ENCODE assay signal across 3 cellular contexts in the genomic region with DNA sequence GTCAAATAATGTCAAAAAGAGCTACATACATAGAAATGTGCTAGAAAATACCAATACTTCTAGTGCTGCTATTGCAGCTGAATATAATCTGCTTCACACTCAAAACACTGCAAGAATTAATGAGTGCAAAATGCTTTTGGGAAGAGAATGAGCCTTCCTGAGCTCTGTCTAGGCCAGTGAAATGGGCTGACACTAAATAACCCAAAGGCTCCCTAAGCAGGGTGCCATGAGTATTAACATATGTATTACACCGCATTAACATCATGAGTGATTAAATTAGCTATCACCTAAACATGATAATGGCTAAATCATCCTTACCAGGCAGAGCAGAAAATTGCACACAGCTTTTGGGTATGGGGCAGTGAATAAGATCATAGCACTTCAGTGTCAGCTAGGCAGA.
"Had no signal": no experiment of that assay in that cellular context is flagged by ENCODE, and none has a peak within 500 bp of the region (broad histone marks: within the 10 kb centered on the region; RNA-seq: fewer than 3 reads in every experiment).

No MANE protein-coding gene starts in this region.

- ATAC-seq: GM12878 had no signal

- H3K4me3 ChIP-seq: GM12878 had no signal

- DNase-seq: GDM1, GF-D8 had no signal
